In genomic region chr10:44070282-44070681, GRCh38 we compare ENCODE assay signal across 23 cellular contexts.
DNase-seq lines count a peak whose midpoint lies in the region; ATAC-seq and TF ChIP-seq lines count a peak whose summit lies in the region.
"Had no signal": no experiment of that assay in that cellular context is flagged by ENCODE, and none has a peak within 500 bp of the region (broad histone marks: within the 10 kb centered on the region; RNA-seq: fewer than 3 reads in every experiment).

No MANE protein-coding gene starts in this region.

- DNase-seq in ascending aorta (ENCODE audit: low spot score in 2 of 2) = peak; percentile 35 to 78
- peak in 30 of 42 donors; percentile 15 to 77 (median 44) for DNase-seq in head of caudate nucleus
- peak; percentile 19 for DNase-seq in transverse colon
- DNase-seq in OCI-M2 (lab: John Stamatoyannopoulos, UW; ENCODE audit: unreplicated experiment) = no peak
- DNase-seq in AG20443 (ENCODE audit: low spot score) = no peak
- no peak for DNase-seq in CD8-positive, alpha-beta T cell
- DNase-seq: activated CD4-positive, alpha-beta memory T cell treated with anti-CD3 and anti-CD28 coated beads, Interleukin-2, amount 10 ng/mL, durations not matched to agents 7 days and 5 days; Calu3; dermis blood vessel endothelial cell; kidney; NCI-H446 treated with DMSO at 0.1 percent for 48 hours; psoas muscle; small intestine; stimulated activated CD8-positive, alpha-beta memory T cell treated with anti-CD3 and anti-CD28 coated beads, Interleukin-4, amount 100 ng/mL, for 48 hours; T-helper 17 cell; trophoblast cell had no signal

- H3K4me1 ChIP-seq in ascending aorta = peaks cover 10 to 14% of the 10 kb centered on the region in 2 donors
- peaks cover 44% of the 10 kb centered on the region for H3K4me1 ChIP-seq in muscle layer of colon (ENCODE audit: insufficient read depth, low read length)
- peaks cover 0 to 20% (median 0%) of the 10 kb centered on the region in 4 donors for H3K4me1 ChIP-seq in transverse colon
- H3K4me1 ChIP-seq in CD8-positive, alpha-beta T cell (ENCODE audit: insufficient read depth, low read length) = no peaks in the 10 kb centered on the region
- H3K4me1 ChIP-seq: psoas muscle had no signal

- H3K9me3 Mint-ChIP-seq in CD8-positive, alpha-beta T cell = no peaks in the 10 kb centered on the region
- H3K9me3 Mint-ChIP-seq: activated CD4-positive, alpha-beta memory T cell treated with anti-CD3 and anti-CD28 coated beads, Interleukin-2, amount 10 ng/mL, durations not matched to agents 7 days and 5 days; activated T-helper 17 cell treated with anti-CD3 and anti-CD28 coated beads, Interleukin-2, amount 50 U/mL, for 72 hours had no signal

- H3K27me3 ChIP-seq in ascending aorta (no peaks in the 10 kb centered on the region), muscle layer of colon (ENCODE audit: control insufficient read depth in 1 of 2, insufficient read depth in 2 of 2, low read length in 2 of 2) (no peaks in the 10 kb centered on the region), transverse colon (no peaks in the 10 kb centered on the region)
- H3K27me3 ChIP-seq in CD8-positive, alpha-beta T cell (ENCODE audit: insufficient read depth, low read length) = no peaks in the 10 kb centered on the region
- H3K27me3 ChIP-seq: neutrophil had no signal

- ATAC-seq in CD8-positive, alpha-beta T cell = no peak
- ATAC-seq: activated CD4-positive, CD25-positive, alpha-beta regulatory T cell treated with anti-CD3 and anti-CD28 coated beads, Interleukin-2, amount 50 U/mL, for 24 hours; activated T-helper 17 cell treated with anti-CD3 and anti-CD28 coated beads, Interleukin-2, amount 50 U/mL, for 72 hours; SK-N-SH treated with all-trans-retinoic acid at 6 μM for 48 hours; T-helper 17 cell had no signal

- POLR2A ChIA-PET in CD8-positive, alpha-beta T cell (lab: Charles Lee) = no interaction called here

- H3K4me3 ChIP-seq in ascending aorta (no peak overlapping the region), muscle layer of colon (ENCODE audit: low read depth in 1 of 2, low read length in 2 of 2) (no peak overlapping the region), transverse colon (no peak overlapping the region)
- H3K4me3 ChIP-seq in CD8-positive, alpha-beta T cell (ENCODE audit: low read depth, low read length) = no peak overlapping the region
- H3K4me3 ChIP-seq: psoas muscle had no signal

- intact Hi-C loops in ascending aorta (cut with DNase I) (loop anchor here (5.0 kb wide), 1 partner anchor 103 kb away; no protein-coding TSS in a partner anchor), head of caudate nucleus (cut with DNase I) (no loop called here), transverse colon (cut with DNase I; ENCODE audit: low total_unique reads) (no loop called here)
- intact Hi-C loops in CD8-positive, alpha-beta T cell (cut with DNase I, micrococcal nuclease) = no loop called here

- no peaks in the 10 kb centered on the region for H3K36me3 Mint-ChIP-seq in CD8-positive, alpha-beta T cell
- H3K36me3 Mint-ChIP-seq: activated naive CD8-positive, alpha-beta T cell had no signal

- no peak for TF ChIP-seq EP300 in transverse colon (IDR thresholded peaks at IDR 0.05; ENCODE audit: low read depth)

- no peaks in the 10 kb centered on the region for H3K9me3 ChIP-seq in ascending aorta
- H3K9me3 ChIP-seq in muscle layer of colon (ENCODE audit: low read length) = no peaks in the 10 kb centered on the region
- H3K9me3 ChIP-seq in transverse colon = no peaks in the 10 kb centered on the region
- H3K9me3 ChIP-seq in CD8-positive, alpha-beta T cell (ENCODE audit: low read length) = no peaks in the 10 kb centered on the region
- H3K9me3 ChIP-seq: neutrophil, psoas muscle had no signal

- no peak overlapping the region for H3K27ac Mint-ChIP-seq in CD8-positive, alpha-beta T cell
- H3K27ac Mint-ChIP-seq: activated CD4-positive, alpha-beta memory T cell treated with anti-CD3 and anti-CD28 coated beads, Interleukin-2, amount 10 ng/mL, durations not matched to agents 7 days and 5 days; activated naive CD8-positive, alpha-beta T cell; activated T-helper 17 cell treated with anti-CD3 and anti-CD28 coated beads, Interleukin-2, amount 50 U/mL, for 72 hours; T-helper 17 cell had no signal

- no peaks in the 10 kb centered on the region for H3K4me1 Mint-ChIP-seq in CD8-positive, alpha-beta T cell (ENCODE audit: low read depth)
- H3K4me1 Mint-ChIP-seq: activated CD4-positive, alpha-beta memory T cell treated with anti-CD3 and anti-CD28 coated beads, Interleukin-2, amount 10 ng/mL, durations not matched to agents 7 days and 5 days; activated T-helper 17 cell treated with anti-CD3 and anti-CD28 coated beads, Interleukin-2, amount 50 U/mL, for 72 hours had no signal

- TF ChIP-seq CTCF in ascending aorta (IDR thresholded peaks at IDR 0.05) (no peak), transverse colon (IDR thresholded peaks at IDR 0.05) (no peak)
- no peak for TF ChIP-seq CTCF in CD8-positive, alpha-beta T cell (IDR thresholded peaks at IDR 0.05)

- peak overlapping the region in 1 of 2 donors; percentile 28 for H3K27ac ChIP-seq in ascending aorta
- peak overlapping the region; percentile 22 for H3K27ac ChIP-seq in muscle layer of colon (ENCODE audit: low read depth, low read length)
- no peak overlapping the region for H3K27ac ChIP-seq in transverse colon
- no peak overlapping the region for H3K27ac ChIP-seq in CD8-positive, alpha-beta T cell (ENCODE audit: low read depth, low read length)
- H3K27ac ChIP-seq: C4-2B, neutrophil, psoas muscle had no signal

- TF ChIP-seq POLR2A in transverse colon (IDR thresholded peaks at IDR 0.05) = no peak

- in situ Hi-C loops in transverse colon (cut with MboI; ENCODE audit: low pct_ligation_motif_present in 1 of 4, low pct_unique_long_range_greater_than_20kb in 1 of 4, low sequenced_read_pairs in 3 of 4) = loop anchor here in 1 of 4 donors (25.0 kb wide), 1 partner anchor 383 kb away; no protein-coding TSS in a partner anchor

- WGBS in transverse colon (ENCODE audit: low coverage in 1 of 2), 2 donors = 78 to 82% methylated on average over 3 to 5 of the region's 5 CpGs

- no peaks in the 10 kb centered on the region for H3K36me3 ChIP-seq in ascending aorta
- no peaks in the 10 kb centered on the region for H3K36me3 ChIP-seq in muscle layer of colon (ENCODE audit: insufficient read depth, low read length)
- H3K36me3 ChIP-seq in transverse colon = no peaks in the 10 kb centered on the region
- H3K36me3 ChIP-seq in CD8-positive, alpha-beta T cell (ENCODE audit: insufficient read depth, low read length) = no peaks in the 10 kb centered on the region
- H3K36me3 ChIP-seq: neutrophil had no signal

- CTCF ChIA-PET in CD8-positive, alpha-beta T cell (lab: Charles Lee) = no interaction called here

- H3K4me3 Mint-ChIP-seq in CD8-positive, alpha-beta T cell = no peak overlapping the region
- H3K4me3 Mint-ChIP-seq: activated CD4-positive, alpha-beta memory T cell treated with anti-CD3 and anti-CD28 coated beads, Interleukin-2, amount 10 ng/mL, durations not matched to agents 7 days and 5 days; activated naive CD8-positive, alpha-beta T cell; activated T-helper 17 cell treated with anti-CD3 and anti-CD28 coated beads, Interleukin-2, amount 50 U/mL, for 72 hours; T-helper 17 cell had no signal

- peaks cover 1% of the 10 kb centered on the region for H3K27me3 Mint-ChIP-seq in CD8-positive, alpha-beta T cell (ENCODE audit: low read depth)
- H3K27me3 Mint-ChIP-seq: activated CD4-positive, alpha-beta memory T cell treated with anti-CD3 and anti-CD28 coated beads, Interleukin-2, amount 10 ng/mL, durations not matched to agents 7 days and 5 days had no signal

- no peak overlapping the region for H3K9ac ChIP-seq in muscle layer of colon (ENCODE audit: low read length)

Comparison
In these comparisons a context has a peak if more than half of its experiments do, and no peak if none do; other contexts are left out.
1. DNase-seq: peak in ascending aorta (2 of 2), head of caudate nucleus (30 of 42) and transverse colon (single experiment); none in OCI-M2 (single experiment), AG20443 (single experiment) and CD8-positive, alpha-beta T cell (0 of 7).